In the genomic region with DNA sequence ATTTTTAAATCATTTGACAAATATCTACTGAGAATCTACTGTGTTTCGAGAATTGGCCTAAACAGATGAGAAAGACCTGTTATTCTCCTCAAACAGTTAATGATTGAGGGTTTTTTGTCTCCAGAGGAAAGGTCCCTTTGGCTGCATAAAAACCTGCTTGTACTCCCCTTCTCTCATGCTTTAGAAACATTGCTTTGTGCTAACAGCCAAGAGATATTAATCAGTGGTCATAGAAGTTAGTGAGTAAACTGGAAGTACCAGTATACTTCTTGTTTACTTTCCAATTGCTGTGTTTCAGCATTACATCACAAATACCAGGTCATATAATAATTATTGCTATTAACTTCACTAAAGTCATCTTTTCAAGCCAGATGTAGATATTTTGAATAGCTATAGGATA, we compare ENCODE assay signal across 25 cellular contexts. TPM values are rescaled to one million over a fixed set of nuclear protein-coding genes. Genes with fewer than 3 reads are reported as not detected.
"Had no signal": no experiment of that assay in that cellular context is flagged by ENCODE, and none has a peak within 500 bp of the region (broad histone marks: within the 10 kb centered on the region; RNA-seq: fewer than 3 reads in every experiment).

No MANE protein-coding gene starts in this region.

- H3K4me3 Mint-ChIP-seq: activated CD4-positive, alpha-beta T cell treated with anti-CD3 and anti-CD28 coated beads for 36 hours; activated naive CD4-positive, alpha-beta T cell treated with anti-CD3 and anti-CD28 coated beads for 36 hours; activated T-cell treated with anti-CD3 and anti-CD28 coated beads, Interleukin-2, amount 50 U/mL, for 4 hours; natural killer cell; stimulated activated naive B cell treated with anti-CD40 and anti-IgM and Interleukin-4, amounts not matched to agents 10 μg/mL and 1 μg/mL and 100 μg/mL, for 72 hours; WTC11 had no signal

- H3K27ac Mint-ChIP-seq: activated CD4-positive, alpha-beta T cell treated with anti-CD3 and anti-CD28 coated beads for 36 hours; activated naive CD4-positive, alpha-beta T cell treated with anti-CD3 and anti-CD28 coated beads for 36 hours; natural killer cell; stimulated activated naive B cell treated with anti-CD40 and anti-IgM and Interleukin-4, amounts not matched to agents 10 μg/mL and 1 μg/mL and 100 μg/mL, for 72 hours; WTC11 had no signal

- H3K36me3 Mint-ChIP-seq: natural killer cell; stimulated activated naive B cell treated with anti-CD40 and anti-IgM and Interleukin-4, amounts not matched to agents 10 μg/mL and 1 μg/mL and 100 μg/mL, for 72 hours; WTC11 had no signal

- H3K27ac ChIP-seq: left lung, right lobe of liver, skin epidermis, testis, upper lobe of right lung had no signal

- H3K4me1 Mint-ChIP-seq: activated CD4-positive, alpha-beta T cell treated with anti-CD3 and anti-CD28 coated beads for 36 hours; natural killer cell; stimulated activated naive B cell treated with anti-CD40 and anti-IgM and Interleukin-4, amounts not matched to agents 10 μg/mL and 1 μg/mL and 100 μg/mL, for 72 hours had no signal

- H3K9me3 Mint-ChIP-seq: activated naive CD4-positive, alpha-beta T cell treated with anti-CD3 and anti-CD28 coated beads for 36 hours; activated T-cell treated with anti-CD3 and anti-CD28 coated beads, Interleukin-2, amount 50 U/mL, for 4 hours; natural killer cell; stimulated activated naive B cell treated with anti-CD40 and anti-IgM and Interleukin-4, amounts not matched to agents 10 μg/mL and 1 μg/mL and 100 μg/mL, for 72 hours; WTC11 had no signal

- H3K9me3 ChIP-seq: left lung, right lobe of liver, testis, upper lobe of right lung had no signal

- H3K36me3 ChIP-seq: left lung, right lobe of liver, upper lobe of right lung had no signal

- H3K27me3 ChIP-seq: left lung, right lobe of liver, testis, upper lobe of right lung had no signal

- H3K4me1 ChIP-seq: right lobe of liver had no signal

- H3K27me3 Mint-ChIP-seq: activated CD4-positive, alpha-beta T cell treated with anti-CD3 and anti-CD28 coated beads for 36 hours; stimulated activated naive B cell treated with anti-CD40 and anti-IgM and Interleukin-4, amounts not matched to agents 10 μg/mL and 1 μg/mL and 100 μg/mL, for 72 hours had no signal

- DNase-seq: activated CD4-positive, alpha-beta T cell treated with anti-CD3 and anti-CD28 coated beads for 36 hours; activated CD4-positive, alpha-beta T cell treated with anti-CD3 and anti-CD28 coated beads, Interleukin-2, amount 50 U/mL, for 4 hours; activated CD8-positive, alpha-beta memory T cell treated with anti-CD3 and anti-CD28 coated beads for 24 hours; activated CD8-positive, alpha-beta memory T cell treated with anti-CD3 and anti-CD28 coated beads, Interleukin-2, amount 50 U/mL, for 4 hours; activated effector memory CD4-positive, alpha-beta T cell treated with Interleukin-2 at 50 U/mL for 16 hours; activated naive CD4-positive, alpha-beta T cell treated with anti-CD3 and anti-CD28 coated beads for 36 hours; activated T-cell treated with anti-CD3 and anti-CD28 coated beads, Interleukin-2, amount 50 U/mL, for 4 hours; caudate nucleus; dermis blood vessel endothelial cell; effector CD8-positive, alpha-beta T cell; foreskin melanocyte; kidney glomerular epithelial cell; left lung; midbrain; natural killer cell; right lobe of liver; stimulated activated CD4-positive, alpha-beta T cell treated with anti-CD3 and anti-CD28 coated beads, Interleukin-2, amount 100 ng/mL, for 24 hours; stimulated activated naive B cell treated with anti-CD40 and anti-IgM and Interleukin-4, amounts not matched to agents 10 μg/mL and 1 μg/mL and 100 μg/mL, for 72 hours; T-helper 9 cell; testis; upper lobe of right lung had no signal

- H3K4me3 ChIP-seq: left lung, lung, right lobe of liver, skin epidermis, testis, upper lobe of right lung had no signal

RNA-seq across cellular contexts. Expression of a gene that starts 34.1 kb away (rescaled TPM):
- total RNA-seq: activated CD4-positive, alpha-beta T cell treated with anti-CD3 and anti-CD28 coated beads for 36 hours; activated naive CD4-positive, alpha-beta T cell treated with anti-CD3 and anti-CD28 coated beads for 36 hours; activated T-cell treated with anti-CD3 and anti-CD28 coated beads, Interleukin-2, amount 50 U/mL, for 4 hours; natural killer cell; T-helper 1 cell treated with Interleukin-12 subunit alpha and Interleukin-12 subunit beta and Interleukin-4 antibody, amounts not matched to agents 30 ng/mL and 1 ng/mL, for 36 hours; WTC11 had no signal
